Comparison of ENCODE assay signal across 8 cellular contexts in genomic region chr3:53195602-53196574, GRCh38. TPM values are rescaled to one million over a fixed set of nuclear protein-coding genes. Genes with fewer than 3 reads are reported as not detected.
DNase-seq lines count a peak whose midpoint lies in the region; ATAC-seq and TF ChIP-seq lines count a peak whose summit lies in the region.

No MANE protein-coding gene starts in this region.

- H3K9me3 ChIP-seq in cardiac muscle cell (ENCODE audit: low read depth) (no peaks in the 10 kb centered on the region), sigmoid colon (no peaks in the 10 kb centered on the region)

- H3K4me1 ChIP-seq in cardiac muscle cell (ENCODE audit: low read depth): no peaks in the 10 kb centered on the region
- H3K4me1 ChIP-seq in sigmoid colon: peaks cover 0 to 28% (median 27%) of the 10 kb centered on the region in 4 donors

- H3K27me3 ChIP-seq in cardiac muscle cell (peaks cover 23% of the 10 kb centered on the region), sigmoid colon (no peaks in the 10 kb centered on the region)

- H3K36me3 ChIP-seq in cardiac muscle cell (no peaks in the 10 kb centered on the region), sigmoid colon (peaks cover 0 to 4% (median 0%) of the 10 kb centered on the region in 4 donors)

- TF ChIP-seq CTCF in cardiac muscle cell (IDR thresholded peaks at IDR 0.05; ENCODE audit: low read depth, low read length) (peak; percentile 99), sigmoid colon (IDR thresholded peaks at IDR 0.05) (peak; percentile 93 to 99 (median 96))

- CTCF ChIA-PET in HEK293T (lab: Yijun Ruan, JAX): interaction anchor here (0.7 to 2.7 kb wide), 11 partner anchors 20 to 86 kb away, joined by 3 to 21 read pairs (median 4); partner anchors contain the start of gene PRKCD

- no peak overlapping the region for H3K27ac ChIP-seq in cardiac muscle cell
- no peak overlapping the region for H3K27ac ChIP-seq in sigmoid colon

- TF ChIP-seq EP300 in sigmoid colon (IDR thresholded peaks at IDR 0.05): no peak

- no peak for TF ChIP-seq POLR2A in sigmoid colon (IDR thresholded peaks at IDR 0.05)

- peak; percentile 73 for DNase-seq in CD1c-positive myeloid dendritic cell (ENCODE audit: extremely low spot score)
- peak; percentile 87 for DNase-seq in HEK293T (ENCODE audit: extremely low spot score)
- DNase-seq in activated gamma-delta T cell treated with Interleukin-2 at 50 U/mL for 16 hours: peak; percentile 43
- peak; percentile 56 to 74 for DNase-seq in cardiac muscle cell (ENCODE audit: low read depth in 1 of 2, low spot score in 1 of 2)
- no peak for DNase-seq in sigmoid colon
- no peak for DNase-seq in NCI-H1436 (lab: John Stamatoyannopoulos, UW)

- 21 to 29% methylated on average over 36 of the region's 36 CpGs for WGBS in sigmoid colon, 2 donors

- intact Hi-C loops in sigmoid colon (cut with DNase I): loop anchor here (1.0 to 2.0 kb wide), 3 partner anchors 35 to 82 kb away; partner anchors contain the start of gene PRKCD

- H3K4me3 ChIP-seq in cardiac muscle cell (no peak overlapping the region), sigmoid colon (no peak overlapping the region)

- POLR2A ChIA-PET in HEK293T (lab: Yijun Ruan, JAX): interaction anchor here (0.8 to 2.6 kb wide), 9 partner anchors 36 to 152 kb away, joined by 3 to 15 read pairs (median 4); partner anchors contain the start of gene DCP1A

- no peak for ATAC-seq in HG03571 (IDR thresholded peaks at IDR 0.05; ENCODE audit: unreplicated experiment)

TF ChIP-seq in HEK293T, 16 proteins besides CTCF, POLR2A, EP300 and RAD21:
- TF ChIP-seq NFRKB (IDR thresholded peaks at IDR 0.05) (no peak), ARNT (IDR thresholded peaks at IDR 0.05) (0 out of 2 replicates have a peak, but pooled peaks have one; percentile 37), FOXM1 (IDR thresholded peaks at IDR 0.05; ENCODE audit: borderline replicate concordance) (peak; percentile 12; the same call in 1 of the 2 replicates), HDGF (IDR thresholded peaks at IDR 0.05; ENCODE audit: borderline replicate concordance) (no peak), SP1 (IDR thresholded peaks at IDR 0.05) (no peak), L3MBTL2 (conservative IDR thresholded peaks at IDR 0.05) (peak; percentile 97)

TF ChIP-seq in PFSK-1, 5 proteins besides CTCF, POLR2A, EP300 and RAD21:
- TF ChIP-seq POLR2AphosphoS5 (IDR thresholded peaks at IDR 0.05; ENCODE audit: low read depth, low read length): no peak
- peak; percentile 79 for TF ChIP-seq FOXP2 (optimal IDR thresholded peaks at IDR 0.05; ENCODE audit: borderline replicate concordance, extremely low read depth, extremely low read length, insufficient read depth)

RNA-seq across cellular contexts. Expression of gene PRKCD, which starts 34.9 kb away (rescaled TPM):
- polyA plus RNA-seq in PFSK-1 (2012; ENCODE audit: insufficient read length, low read depth): 15.3 TPM
- total RNA-seq in cardiac muscle cell (0.70 and 1.3 TPM in 2 replicates), sigmoid colon (10 to 100 TPM in 2 of 4 donors, 1 to 10 TPM in 2; 3.5 to 12.1 (median 10.5) TPM)
- polyA plus RNA-seq in cardiac muscle cell (3.4 and 3.9 TPM in 2 replicates), sigmoid colon (100 to 1,000 TPM in 1 of 3 donors, 10 to 100 TPM in 2; 46.3 to 169 (median 94.9) TPM)

RNA-seq across cellular contexts. Expression of gene TKT, which starts 59.9 kb away (rescaled TPM):
- 559 TPM for polyA plus RNA-seq in PFSK-1 (2012; ENCODE audit: insufficient read length, low read depth)
- 112 and 119 TPM in 2 replicates for total RNA-seq in cardiac muscle cell
- 70.9 and 73.6 TPM in 2 replicates for polyA plus RNA-seq in cardiac muscle cell
- total RNA-seq in sigmoid colon: 100 to 1,000 TPM; 138 to 253 (median 185) TPM
- polyA plus RNA-seq in sigmoid colon: 100 to 1,000 TPM in 2 of 3 donors, 10 to 100 TPM in 1; 88.9 to 305 (median 102) TPM

Comparison
In these comparisons a context has a peak if more than half of its experiments do, and no peak if none do; other contexts are left out.
1. DNase-seq: peak in CD1c-positive myeloid dendritic cell (single experiment), HEK293T (single experiment), activated gamma-delta T cell treated with Interleukin-2 at 50 U/mL for 16 hours (single experiment) and cardiac muscle cell (2 of 2); none in sigmoid colon (single experiment) and NCI-H1436 (single experiment).